Comparison of ENCODE assay signal across 7 cellular contexts in genomic region chr3:18424862-18425640, GRCh38. TPM values are rescaled to one million over a fixed set of nuclear protein-coding genes. Genes with fewer than 3 reads are reported as not detected.
DNase-seq lines count a peak whose midpoint lies in the region; ATAC-seq lines count a peak whose summit lies in the region.

Gene SATB1, minus strand, starts transcription at chr3:18425339. Its CDS starts 4,372 bp downstream, at chr3:18420967.

- H3K36me3 Mint-ChIP-seq in activated CD8-positive, alpha-beta T cell treated with anti-CD3 and anti-CD28 coated beads, Interleukin-2, amount 10 ng/mL, durations not matched to agents 7 days and 5 days (ENCODE audit: low read depth): peaks cover 66% of the 10 kb centered on the region
- peaks cover 43% of the 10 kb centered on the region for H3K36me3 Mint-ChIP-seq in effector memory CD8-positive, alpha-beta T cell (ENCODE audit: insufficient read depth)

- peaks cover 60% of the 10 kb centered on the region for H3K4me1 Mint-ChIP-seq in activated CD8-positive, alpha-beta T cell treated with anti-CD3 and anti-CD28 coated beads, Interleukin-2, amount 10 ng/mL, durations not matched to agents 7 days and 5 days (ENCODE audit: low read depth)
- H3K4me1 Mint-ChIP-seq in effector memory CD8-positive, alpha-beta T cell (ENCODE audit: low read depth in 2 of 2): peaks cover 41 to 50% of the 10 kb centered on the region in 2 donors

- no peaks in the 10 kb centered on the region for H3K27me3 Mint-ChIP-seq in activated CD8-positive, alpha-beta T cell treated with anti-CD3 and anti-CD28 coated beads, Interleukin-2, amount 10 ng/mL, durations not matched to agents 7 days and 5 days (ENCODE audit: low read depth)
- H3K27me3 Mint-ChIP-seq in effector memory CD8-positive, alpha-beta T cell: no peaks in the 10 kb centered on the region

- DNase-seq in NCI-H748 (lab: John Stamatoyannopoulos, UW; ENCODE audit: unreplicated experiment) (peak; percentile 70), medulla oblongata (ENCODE audit: extremely low spot score) (peak; percentile 65)
- DNase-seq in activated CD8-positive, alpha-beta T cell treated with anti-CD3 and anti-CD28 coated beads, Interleukin-2, amount 10 ng/mL, durations not matched to agents 7 days and 5 days: peak; percentile 79
- peak; percentile 60 to 66 (median 61) for DNase-seq in effector memory CD8-positive, alpha-beta T cell
- peak; percentile 75 for DNase-seq in stimulated activated CD8-positive, alpha-beta memory T cell treated with anti-CD3 and anti-CD28 coated beads, Interleukin-4, amount 100 ng/mL, for 48 hours

- peak within 1 kb of the TSS; percentile 87 for H3K4me3 Mint-ChIP-seq in activated CD8-positive, alpha-beta T cell treated with anti-CD3 and anti-CD28 coated beads, Interleukin-2, amount 10 ng/mL, durations not matched to agents 7 days and 5 days
- peak within 1 kb of the TSS; percentile 91 to 97 for H3K4me3 Mint-ChIP-seq in effector memory CD8-positive, alpha-beta T cell

- POLR2A ChIA-PET in activated CD8-positive, alpha-beta T cell treated with anti-CD3 and anti-CD28 coated beads, Interleukin-2, amount 10 ng/mL, durations not matched to agents 7 days and 5 days (lab: Charles Lee): interaction anchor here (0.6 to 12.9 kb wide), 9 partner anchors 9 to 324 kb away, joined by 3 to 265 read pairs (median 4); no protein-coding TSS in a partner anchor

- no peaks in the 10 kb centered on the region for H3K9me3 Mint-ChIP-seq in activated CD8-positive, alpha-beta T cell treated with anti-CD3 and anti-CD28 coated beads, Interleukin-2, amount 10 ng/mL, durations not matched to agents 7 days and 5 days (ENCODE audit: insufficient read depth)
- H3K9me3 Mint-ChIP-seq in effector memory CD8-positive, alpha-beta T cell: no peaks in the 10 kb centered on the region

- CTCF ChIA-PET in activated CD8-positive, alpha-beta T cell treated with anti-CD3 and anti-CD28 coated beads, Interleukin-2, amount 10 ng/mL, durations not matched to agents 7 days and 5 days (lab: Charles Lee): no interaction called here

- peak; percentile 54 for ATAC-seq in GM18868 (IDR thresholded peaks at IDR 0.05; ENCODE audit: unreplicated experiment)
- ATAC-seq in HG02973 (IDR thresholded peaks at IDR 0.05; ENCODE audit: unreplicated experiment): peak; percentile 46
- peak; percentile 23 for ATAC-seq in activated CD8-positive, alpha-beta T cell treated with anti-CD3 and anti-CD28 coated beads, Interleukin-2, amount 10 ng/mL, durations not matched to agents 7 days and 5 days
- peak; percentile 64 for ATAC-seq in effector memory CD8-positive, alpha-beta T cell (replicated peaks)

- peak within 1 kb of the TSS; percentile 88 for H3K27ac Mint-ChIP-seq in activated CD8-positive, alpha-beta T cell treated with anti-CD3 and anti-CD28 coated beads, Interleukin-2, amount 10 ng/mL, durations not matched to agents 7 days and 5 days
- peak within 1 kb of the TSS; percentile 97 for H3K27ac Mint-ChIP-seq in effector memory CD8-positive, alpha-beta T cell

RNA-seq across cellular contexts. Expression of gene SATB1, which starts in this region (rescaled TPM):
- total RNA-seq in activated CD8-positive, alpha-beta T cell treated with anti-CD3 and anti-CD28 coated beads, Interleukin-2, amount 10 ng/mL, durations not matched to agents 7 days and 5 days: 100 to 1,000 TPM; 268 to 273 TPM

Comparison
In these comparisons a context has a peak if more than half of its experiments do, and no peak if none do; other contexts are left out.
1. Peak in every context shown above with its lines: DNase-seq and ATAC-seq.